In the genomic region with DNA sequence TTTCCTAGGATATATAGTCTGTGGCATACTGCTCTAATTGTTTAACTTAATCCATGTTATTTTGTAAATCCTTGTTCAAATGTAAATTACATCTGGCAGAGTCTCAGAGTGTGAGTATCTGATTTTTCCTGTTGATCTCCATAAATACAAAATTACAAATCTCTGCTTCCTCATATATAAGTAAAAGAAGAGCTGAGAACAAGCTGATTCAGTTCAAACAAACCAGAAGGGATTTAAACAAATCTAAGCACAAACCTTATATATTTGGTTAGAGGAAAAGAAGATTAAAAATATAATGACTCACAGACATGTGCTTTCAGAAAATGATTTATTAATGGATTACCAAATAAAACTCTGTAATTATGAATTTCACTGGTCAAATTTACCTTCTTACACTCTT, we compare ENCODE assay signal across 18 cellular contexts.
"Had no signal": no experiment of that assay in that cellular context is flagged by ENCODE, and none has a peak within 500 bp of the region (broad histone marks: within the 10 kb centered on the region; RNA-seq: fewer than 3 reads in every experiment).

No MANE protein-coding gene starts in this region.

- H3K4me1 Mint-ChIP-seq: activated naive CD4-positive, alpha-beta T cell treated with anti-CD3 and anti-CD28 coated beads, Interleukin-2, amount 50 U/mL, for 24 hours; stimulated activated naive B cell treated with anti-CD40 and anti-IgM and Interleukin-4, amounts not matched to agents 10 μg/mL and 1 μg/mL and 100 μg/mL, for 72 hours had no signal

- H3K4me1 ChIP-seq: breast epithelium had no signal

- H3K27me3 ChIP-seq: breast epithelium, thyroid gland had no signal

- H3K36me3 ChIP-seq: breast epithelium, thyroid gland had no signal

- ATAC-seq: activated T-cell treated with anti-CD3 and anti-CD28 coated beads, Interleukin-2, amount 50 U/mL, for 72 hours; left cardiac atrium; natural killer cell treated with Interleukin-12 subunit alpha and Interleukin-12 subunit beta and Interleukin-15 and Interleukin-18, amount 100 ng/mL, for 72 hours; psoas muscle; right cardiac atrium; stimulated activated naive B cell treated with anti-CD40 and anti-IgM and Interleukin-4, amounts not matched to agents 10 μg/mL and 1 μg/mL and 100 μg/mL, for 72 hours had no signal

- H3K27me3 Mint-ChIP-seq: stimulated activated naive B cell treated with anti-CD40 and anti-IgM and Interleukin-4, amounts not matched to agents 10 μg/mL and 1 μg/mL and 100 μg/mL, for 72 hours had no signal

- H3K9me3 ChIP-seq: breast epithelium, psoas muscle, thyroid gland had no signal

- H3K4me3 Mint-ChIP-seq: activated naive CD4-positive, alpha-beta T cell treated with anti-CD3 and anti-CD28 coated beads, Interleukin-2, amount 50 U/mL, for 24 hours; activated T-cell treated with anti-CD3 and anti-CD28 coated beads, Interleukin-2, amount 50 U/mL, for 72 hours; natural killer cell treated with Interleukin-12 subunit alpha and Interleukin-12 subunit beta and Interleukin-15 and Interleukin-18, amount 100 ng/mL, for 72 hours; stimulated activated naive B cell treated with anti-CD40 and anti-IgM and Interleukin-4, amounts not matched to agents 10 μg/mL and 1 μg/mL and 100 μg/mL, for 72 hours had no signal

- H3K4me3 ChIP-seq: breast epithelium, psoas muscle, skin epidermis, thyroid gland had no signal

- FAIRE-seq: astrocyte had no signal

- H3K36me3 Mint-ChIP-seq: activated naive CD4-positive, alpha-beta T cell treated with anti-CD3 and anti-CD28 coated beads, Interleukin-2, amount 50 U/mL, for 24 hours had no signal

- DNase-seq: activated CD4-positive, alpha-beta T cell treated with anti-CD3 and anti-CD28 coated beads for 1 hour; activated CD4-positive, alpha-beta T cell treated with anti-CD3 and anti-CD28 coated beads, Interleukin-2, amount 50 U/mL, for 4 hours; activated effector memory CD4-positive, alpha-beta T cell treated with anti-CD3 and anti-CD28 coated beads, Interleukin-2, amount 50 U/mL, for 16 hours; activated T-cell treated with anti-CD3 and anti-CD28 coated beads, Interleukin-2, amount 50 U/mL, for 72 hours; effector memory CD4-positive, alpha-beta T cell; foreskin fibroblast; left cardiac atrium; psoas muscle; right cardiac atrium; stimulated activated naive B cell treated with anti-CD40 and anti-IgM and Interleukin-4, amounts not matched to agents 10 μg/mL and 1 μg/mL and 100 μg/mL, for 72 hours; T-helper 2 cell; thyroid gland had no signal

- H3K9me3 Mint-ChIP-seq: activated naive CD4-positive, alpha-beta T cell treated with anti-CD3 and anti-CD28 coated beads, Interleukin-2, amount 50 U/mL, for 24 hours; natural killer cell treated with Interleukin-12 subunit alpha and Interleukin-12 subunit beta and Interleukin-15 and Interleukin-18, amount 100 ng/mL, for 72 hours had no signal

- H3K27ac Mint-ChIP-seq: activated naive CD4-positive, alpha-beta T cell treated with anti-CD3 and anti-CD28 coated beads, Interleukin-2, amount 50 U/mL, for 24 hours; activated T-cell treated with anti-CD3 and anti-CD28 coated beads, Interleukin-2, amount 50 U/mL, for 72 hours; natural killer cell treated with Interleukin-12 subunit alpha and Interleukin-12 subunit beta and Interleukin-15 and Interleukin-18, amount 100 ng/mL, for 72 hours; stimulated activated naive B cell treated with anti-CD40 and anti-IgM and Interleukin-4, amounts not matched to agents 10 μg/mL and 1 μg/mL and 100 μg/mL, for 72 hours had no signal

- H3K27ac ChIP-seq: psoas muscle, thyroid gland, VCaP had no signal
